In the genomic region with DNA sequence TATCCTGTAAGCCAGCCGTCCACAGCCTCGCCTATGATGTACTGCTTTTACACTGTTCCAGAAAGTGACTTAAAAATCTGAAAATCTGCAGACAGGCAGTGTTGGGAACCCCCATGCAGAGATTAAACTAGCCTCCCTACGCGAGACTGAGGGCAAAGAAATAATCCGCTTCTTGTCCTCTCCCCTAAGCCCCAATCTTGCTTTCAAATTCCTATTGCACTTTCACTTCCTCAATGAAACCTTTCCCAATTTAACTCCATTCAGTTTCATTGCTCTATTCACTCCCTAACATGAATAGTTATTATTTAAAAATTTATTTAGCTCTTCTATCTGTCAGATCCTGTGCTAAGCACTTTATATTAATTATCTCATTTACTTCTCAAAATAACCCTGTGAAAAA, we compare ENCODE assay signal across 29 cellular contexts.
DNase-seq lines count a peak whose midpoint lies in the region; ATAC-seq and TF ChIP-seq lines count a peak whose summit lies in the region.
"Had no signal": no experiment of that assay in that cellular context is flagged by ENCODE, and none has a peak within 500 bp of the region (broad histone marks: within the 10 kb centered on the region; RNA-seq: fewer than 3 reads in every experiment).

No MANE protein-coding gene starts in this region.

- peaks cover 73% of the 10 kb centered on the region for H3F3A ChIP-seq in GM23248 (ENCODE audit: insufficient read depth)

- H3K36me3 Mint-ChIP-seq in naive thymus-derived CD4-positive, alpha-beta T cell = no peaks in the 10 kb centered on the region
- H3K36me3 Mint-ChIP-seq: naive B cell had no signal

- no peaks in the 10 kb centered on the region for H3K27me3 ChIP-seq in GM23248 (replicated peaks; ENCODE audit: insufficient read depth)
- no peaks in the 10 kb centered on the region for H3K27me3 ChIP-seq in brain microvascular endothelial cell (replicated peaks)
- H3K27me3 ChIP-seq in naive thymus-derived CD4-positive, alpha-beta T cell (ENCODE audit: control insufficient read depth in 2 of 2, insufficient read depth in 2 of 2, low read length in 2 of 2) = no peaks in the 10 kb centered on the region
- H3K27me3 ChIP-seq: BLaER1, dorsolateral prefrontal cortex, ovary, right lobe of liver, tibial artery had no signal

- H3K27ac ChIP-seq in GM23248 (peak overlapping the region; percentile 86), brain microvascular endothelial cell (peak overlapping the region; percentile 33)
- no peak overlapping the region for H3K27ac ChIP-seq in naive thymus-derived CD4-positive, alpha-beta T cell (ENCODE audit: low read depth, low read length)
- H3K27ac ChIP-seq: BLaER1, right lobe of liver had no signal

- peak overlapping the region; percentile 54 for H3K4me2 ChIP-seq in GM23248 (ENCODE audit: unreplicated experiment)
- H3K4me2 ChIP-seq: BLaER1 had no signal

- peaks cover 77% of the 10 kb centered on the region for H3K4me1 ChIP-seq in GM23248 (ENCODE audit: insufficient read depth)
- no peaks in the 10 kb centered on the region for H3K4me1 ChIP-seq in naive thymus-derived CD4-positive, alpha-beta T cell (ENCODE audit: control insufficient read depth in 2 of 2, insufficient read depth in 2 of 2, low read length in 2 of 2)
- H3K4me1 ChIP-seq: BLaER1, right lobe of liver had no signal

- peak; percentile 38 for ATAC-seq in naive thymus-derived CD4-positive, alpha-beta T cell
- ATAC-seq: activated T-cell treated with anti-CD3 and anti-CD28 coated beads, Interleukin-2, amount 50 U/mL, for 72 hours; GM12878 had no signal

- POLR2A ChIA-PET in naive thymus-derived CD4-positive, alpha-beta T cell (lab: Charles Lee) = no interaction called here

- CTCF ChIA-PET in naive thymus-derived CD4-positive, alpha-beta T cell (lab: Charles Lee) = no interaction called here

- peaks cover 0 to 5% (median 4%) of the 10 kb centered on the region in 5 donors for H3K27me3 Mint-ChIP-seq in naive thymus-derived CD4-positive, alpha-beta T cell
- H3K27me3 Mint-ChIP-seq: stimulated activated naive CD8-positive, alpha-beta T cell treated with anti-CD3 and anti-CD28 coated beads, Interleukin-15, Interleukin-2, amounts not matched to agents 100 ng/mL and 50 ng/mL, for 24 hours had no signal

- peaks cover 0 to 4% (median 0%) of the 10 kb centered on the region in 11 donors for H3K9me3 Mint-ChIP-seq in naive thymus-derived CD4-positive, alpha-beta T cell
- H3K9me3 Mint-ChIP-seq: activated naive CD4-positive, alpha-beta T cell treated with anti-CD3 and anti-CD28 coated beads for 36 hours; stimulated activated naive CD8-positive, alpha-beta T cell treated with anti-CD3 and anti-CD28 coated beads, Interleukin-15, Interleukin-2, amounts not matched to agents 100 ng/mL and 50 ng/mL, for 24 hours had no signal

- no peak overlapping the region; the same call in 1 of the 2 replicates for H3K4me3 ChIP-seq in GM23248
- no peak overlapping the region for H3K4me3 ChIP-seq in brain microvascular endothelial cell (ENCODE audit: low read depth, low read length)
- H3K4me3 ChIP-seq in naive thymus-derived CD4-positive, alpha-beta T cell (ENCODE audit: low read length) = no peak overlapping the region
- H3K4me3 ChIP-seq: BLaER1, GM12878, ovary, right lobe of liver, tibial artery had no signal

- H3K9ac ChIP-seq in GM23248 = peak overlapping the region; percentile 33
- H3K9ac ChIP-seq: BLaER1 had no signal

- 31 to 39% methylated on average over 5 of the region's 5 CpGs for WGBS in GM23248 (ENCODE audit: low coverage in 1 of 2, low lambda C conversion rate in 2 of 2, missing lambda C conversion rate in 2 of 2), 2 experiments

- peaks cover 0 to 2% (median 0%) of the 10 kb centered on the region in 7 donors for H3K4me1 Mint-ChIP-seq in naive thymus-derived CD4-positive, alpha-beta T cell
- H3K4me1 Mint-ChIP-seq: naive B cell had no signal

- in situ Hi-C loops in GM23248 (cut with MboI) (no loop called here), brain microvascular endothelial cell (cut with HindIII; ENCODE audit: low pct_ligation_motif_present, low sequenced_read_pairs) (loop anchor here (5.0 kb wide), 1 partner anchor 71 kb away; no protein-coding TSS in a partner anchor)

- H3K9me2 ChIP-seq in GM23248 (ENCODE audit: insufficient read depth) = no peaks in the 10 kb centered on the region

- no peaks in the 10 kb centered on the region for H3K9me3 ChIP-seq in GM23248 (ENCODE audit: low read depth)
- no peaks in the 10 kb centered on the region for H3K9me3 ChIP-seq in naive thymus-derived CD4-positive, alpha-beta T cell (ENCODE audit: control insufficient read depth in 2 of 3, low read length in 3 of 3)
- H3K9me3 ChIP-seq: BLaER1, ovary, right lobe of liver, tibial artery had no signal

- intact Hi-C loops in naive thymus-derived CD4-positive, alpha-beta T cell (cut with micrococcal nuclease) = no loop called here

- DNase-seq in GM23248 (peak; percentile 28), NOMO-1 treated with DMSO at 0.1 percent for 48 hours (lab: John Stamatoyannopoulos, UW; ENCODE audit: unreplicated experiment) (peak; percentile 78), brain microvascular endothelial cell (no peak), iPS-NIHi7 (ENCODE audit: extremely low spot score) (no peak), H4 (ENCODE audit: low spot score) (no peak), NCI-H2171 treated with DMSO at 0.1 percent for 48 hours (lab: John Stamatoyannopoulos, UW) (no peak)
- DNase-seq in naive thymus-derived CD4-positive, alpha-beta T cell = no peak
- no peak for DNase-seq in activated T-cell treated with anti-CD3 and anti-CD28 coated beads, Interleukin-2, amount 50 U/mL, for 48 hours
- DNase-seq: ACHN; activated naive CD4-positive, alpha-beta T cell treated with anti-CD3 and anti-CD28 coated beads for 36 hours; activated T-cell treated with anti-CD3 and anti-CD28 coated beads, Interleukin-2, amount 50 U/mL, for 72 hours; amygdala; Calu3; dorsolateral prefrontal cortex; H7; Kasumi-1; left cardiac atrium; naive B cell; NCI-H1105; NCI-H1930; NCI-H748 treated with DMSO at 0.1 percent for 48 hours; ovary; right lobe of liver; SHP77 treated with DMSO at 0.1 percent for 48 hours; T-helper 1 cell; tibial artery had no signal

- H4K20me1 ChIP-seq in GM23248 (ENCODE audit: insufficient read depth) = no peaks in the 10 kb centered on the region
- H4K20me1 ChIP-seq: BLaER1 had no signal

- H3K36me3 ChIP-seq in GM23248 (ENCODE audit: low read depth) = no peaks in the 10 kb centered on the region
- no peaks in the 10 kb centered on the region for H3K36me3 ChIP-seq in brain microvascular endothelial cell (replicated peaks)
- H3K36me3 ChIP-seq in naive thymus-derived CD4-positive, alpha-beta T cell (ENCODE audit: control insufficient read depth in 2 of 3, insufficient read depth in 3 of 3, low read length in 3 of 3) = no peaks in the 10 kb centered on the region
- H3K36me3 ChIP-seq: BLaER1, ovary, right lobe of liver, tibial artery had no signal

- H2AFZ ChIP-seq in GM23248 = peak overlapping the region; percentile 26

- no peak for TF ChIP-seq CTCF in brain microvascular endothelial cell (IDR thresholded peaks at IDR 0.05; ENCODE audit: low read depth, low read length, missing control alignments)

- H3K27ac Mint-ChIP-seq in naive thymus-derived CD4-positive, alpha-beta T cell = no peak overlapping the region
- H3K27ac Mint-ChIP-seq: activated naive CD4-positive, alpha-beta T cell treated with anti-CD3 and anti-CD28 coated beads for 36 hours; activated T-cell treated with anti-CD3 and anti-CD28 coated beads, Interleukin-2, amount 50 U/mL, for 72 hours; naive B cell; stimulated activated naive CD8-positive, alpha-beta T cell treated with anti-CD3 and anti-CD28 coated beads, Interleukin-15, Interleukin-2, amounts not matched to agents 100 ng/mL and 50 ng/mL, for 24 hours had no signal

- no peak overlapping the region for H3K4me3 Mint-ChIP-seq in naive thymus-derived CD4-positive, alpha-beta T cell
- H3K4me3 Mint-ChIP-seq: activated naive CD4-positive, alpha-beta T cell treated with anti-CD3 and anti-CD28 coated beads for 36 hours; activated T-cell treated with anti-CD3 and anti-CD28 coated beads, Interleukin-2, amount 50 U/mL, for 72 hours; naive B cell; stimulated activated naive CD8-positive, alpha-beta T cell treated with anti-CD3 and anti-CD28 coated beads, Interleukin-15, Interleukin-2, amounts not matched to agents 100 ng/mL and 50 ng/mL, for 24 hours had no signal

- no peaks in the 10 kb centered on the region for H3K79me2 ChIP-seq in GM23248 (ENCODE audit: insufficient read depth)

Comparison
In these comparisons a context has a peak if more than half of its experiments do, and no peak if none do; other contexts are left out.
1. DNase-seq: peak in GM23248 (single experiment) and NOMO-1 treated with DMSO at 0.1 percent for 48 hours (single experiment); none in brain microvascular endothelial cell (single experiment), naive thymus-derived CD4-positive, alpha-beta T cell (0 of 9), iPS-NIHi7 (single experiment), H4 (single experiment), activated T-cell treated with anti-CD3 and anti-CD28 coated beads, Interleukin-2, amount 50 U/mL, for 48 hours (0 of 2) and NCI-H2171 treated with DMSO at 0.1 percent for 48 hours (single experiment).